ENCODE assay signal across 8 cellular contexts in genomic region chr15:68154923-68155559, GRCh38. TPM values are rescaled to one million over a fixed set of nuclear protein-coding genes. Genes with fewer than 3 reads are reported as not detected.
DNase-seq lines count a peak whose midpoint lies in the region; ATAC-seq and TF ChIP-seq lines count a peak whose summit lies in the region.

No MANE protein-coding gene starts in this region.

- H3K4me3 ChIP-seq in right atrium auricular region: no peak overlapping the region
- H3K4me3 ChIP-seq in gastrocnemius medialis: no peak overlapping the region

- H3K36me3 ChIP-seq in right atrium auricular region (peaks cover 10% of the 10 kb centered on the region), gastrocnemius medialis (peaks cover 0 to 19% of the 10 kb centered on the region in 2 donors)

- H3K27ac ChIP-seq in right atrium auricular region (no peak overlapping the region), gastrocnemius medialis (no peak overlapping the region)

- H3K9me3 ChIP-seq in right atrium auricular region: no peaks in the 10 kb centered on the region
- no peaks in the 10 kb centered on the region for H3K9me3 ChIP-seq in gastrocnemius medialis

- H3K27me3 ChIP-seq in right atrium auricular region (no peaks in the 10 kb centered on the region), gastrocnemius medialis (no peaks in the 10 kb centered on the region)

- DNase-seq in AG08396 (ENCODE audit: low spot score): peak; percentile 23
- DNase-seq in GM10248 (ENCODE audit: extremely low spot score): peak; percentile 21
- peak; percentile 43 for DNase-seq in NCI-H2171 treated with DMSO at 0.1 percent for 48 hours (lab: John Stamatoyannopoulos, UW)
- DNase-seq in amniotic epithelial cell (ENCODE audit: low read depth): peak; percentile 74
- DNase-seq in right atrium auricular region (ENCODE audit: low spot score): no peak
- DNase-seq in gastrocnemius medialis: peak in 1 of 2 donors; percentile 21

- ATAC-seq in gastrocnemius medialis (peak; percentile 49 to 60), GM21515 (IDR thresholded peaks at IDR 0.05; ENCODE audit: unreplicated experiment) (no peak), HG03025 (IDR thresholded peaks at IDR 0.05; ENCODE audit: low FRiP score, unreplicated experiment) (no peak)

- TF ChIP-seq POLR2A in gastrocnemius medialis (IDR thresholded peaks at IDR 0.05): no peak

- POLR2A ChIA-PET in GM10248 (lab: Yijun Ruan, JAX): no interaction called here

- H3K4me1 ChIP-seq in right atrium auricular region (no peaks in the 10 kb centered on the region), gastrocnemius medialis (peaks cover 0 to 10% of the 10 kb centered on the region in 2 donors)

- in situ Hi-C loops in gastrocnemius medialis (cut with MboI; ENCODE audit: low sequenced_read_pairs in 4 of 4): loop anchor here in 3 of 4 donors (5.0 to 10.0 kb wide), 2 partner anchors 290 to 293 kb away; no protein-coding TSS in a partner anchor

- TF ChIP-seq CTCF in GM10248 (IDR thresholded peaks at IDR 0.05; ENCODE audit: control extremely low read depth, extremely low read depth, low read depth, missing control alignments) (peak; percentile 59), right atrium auricular region (IDR thresholded peaks at IDR 0.05) (peak; percentile 62 to 83), gastrocnemius medialis (IDR thresholded peaks at IDR 0.05 in 4 of 5, conservative IDR thresholded peaks at IDR 0.05 in 1 of 5) (peak; percentile 57 to 78 (median 68))

- intact Hi-C loops in gastrocnemius medialis (cut with DNase I; ENCODE audit: low total_unique reads): loop anchor here (1.0 to 2.0 kb wide), 2 partner anchors 100 to 292 kb away; partner anchors contain the start of gene PIAS1

- CTCF ChIA-PET in GM10248 (lab: Yijun Ruan, JAX): interaction anchor here (0.7 to 3.4 kb wide), 18 partner anchors 8 to 314 kb away, joined by 3 to 20 read pairs (median 4); no protein-coding TSS in a partner anchor

RNA-seq across cellular contexts. Expression of gene CALML4, which starts 50.1 kb away (rescaled TPM):
- total RNA-seq in right atrium auricular region (1 to 10 TPM in 1 of 2 donors, under 1 TPM in 1; 0.52 to 2.1 TPM), gastrocnemius medialis (1 to 10 TPM in 3 of 4 donors, under 1 TPM in 1; 0.66 to 2.4 (median 1.5) TPM)

Comparison
In these comparisons a context has a peak if more than half of its experiments do, and no peak if none do; other contexts are left out.
1. ATAC-seq: peak in gastrocnemius medialis (2 of 2); none in GM21515 (single experiment) and HG03025 (single experiment).
2. Peak in every context shown above with its lines, with median percentiles within 50 percentile points of each other: CTCF ChIP-seq.